ENCODE assay signal across 16 cellular contexts in the genomic region with DNA sequence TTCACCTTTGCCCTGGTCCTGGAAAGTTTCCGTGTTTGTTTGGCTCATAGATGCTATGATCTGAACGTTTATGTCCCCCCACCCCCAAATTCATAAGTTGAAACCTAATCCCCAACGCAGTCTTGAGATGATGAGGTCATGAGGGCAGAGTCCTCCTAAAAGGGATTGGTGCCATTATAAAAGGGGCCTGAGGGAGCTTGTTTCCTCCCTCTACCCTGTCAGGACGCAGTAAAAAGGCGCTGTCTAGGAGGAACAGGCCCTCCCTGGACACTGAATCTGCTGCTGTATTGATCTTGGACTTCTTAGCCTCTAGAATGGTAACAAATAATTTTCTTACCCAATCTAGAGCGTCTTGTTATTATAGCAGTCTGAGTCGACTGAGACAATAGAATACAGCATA.
"Had no signal": no experiment of that assay in that cellular context is flagged by ENCODE, and none has a peak within 500 bp of the region (broad histone marks: within the 10 kb centered on the region; RNA-seq: fewer than 3 reads in every experiment).

No MANE protein-coding gene starts in this region.

- H3K9me3 ChIP-seq: tibial nerve, upper lobe of right lung, vagina had no signal

- H3K4me3 ChIP-seq: coronary artery, hepatocyte, tibial nerve, upper lobe of right lung, vagina had no signal

- ATAC-seq: natural killer cell; right cardiac atrium; stimulated activated memory B cell treated with anti-CD40 and anti-IgM and Interleukin-4, amounts not matched to agents 10 μg/mL and 1 μg/mL and 100 μg/mL, for 72 hours; upper lobe of right lung had no signal

- H3K36me3 ChIP-seq: tibial nerve, upper lobe of right lung, vagina had no signal

- DNase-seq: effector CD4-positive, alpha-beta T cell; endodermal cell; foreskin melanocyte; head of caudate nucleus; mammary epithelial cell; natural killer cell; posterior cingulate gyrus; right cardiac atrium; stimulated activated CD4-positive, alpha-beta T cell treated with anti-CD3 and anti-CD28 coated beads, Interleukin-1b, Interleukin-23, amount 100 ng/mL, for 48 hours; stimulated activated CD4-positive, alpha-beta T cell treated with anti-CD3 and anti-CD28 coated beads, Interleukin-4, amount 100 ng/mL, for 24 hours; upper lobe of right lung had no signal

- H3K4me1 ChIP-seq: upper lobe of right lung had no signal
